In the genomic region with DNA sequence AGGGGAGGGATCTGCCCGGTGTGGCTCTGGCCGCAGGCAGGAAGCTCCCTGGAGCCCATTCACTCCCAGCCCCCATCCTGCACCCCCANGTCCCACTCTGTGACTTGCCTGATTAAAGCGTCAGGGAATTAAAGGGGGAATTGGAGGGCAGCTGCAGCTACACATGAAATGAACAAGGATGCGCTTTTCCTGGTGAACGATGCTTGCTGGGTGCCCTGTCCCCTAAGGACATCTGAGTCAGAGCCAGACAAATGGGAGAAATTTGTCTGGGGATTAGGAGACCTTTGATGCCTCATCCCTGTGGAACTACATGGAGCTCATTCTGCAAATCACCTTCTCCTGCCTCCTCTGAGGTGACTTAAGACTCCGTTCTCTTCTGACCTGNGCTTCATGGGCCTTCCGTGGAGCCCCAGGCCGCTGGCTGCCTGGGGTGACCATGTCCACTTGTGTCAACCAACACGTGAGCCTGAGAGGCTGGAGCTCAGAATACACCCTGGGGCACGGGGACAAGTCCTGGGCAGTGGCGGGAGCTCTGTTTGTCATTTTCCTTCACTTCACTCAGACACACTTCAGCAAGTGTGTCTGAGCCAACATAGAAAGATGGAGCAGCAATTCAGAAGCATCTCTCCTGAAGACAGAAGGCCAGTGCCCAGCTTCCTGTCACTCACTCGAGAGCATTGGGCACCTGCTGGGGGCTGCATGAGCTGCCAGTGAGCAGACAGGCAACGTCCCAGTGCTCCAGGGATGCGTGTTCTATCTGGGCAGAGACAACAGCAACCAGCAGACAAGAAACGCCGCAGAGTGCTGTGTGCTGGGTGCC, we compare ENCODE assay signal across 17 cellular contexts. TPM values are rescaled to one million over a fixed set of nuclear protein-coding genes. Genes with fewer than 3 reads are reported as not detected.
A peak's percentile ranks its signal among the peaks of the same experiment; 100 is the strongest.
DNase-seq lines count a peak whose midpoint lies in the region; ATAC-seq, FAIRE-seq and TF ChIP-seq lines count a peak whose summit lies in the region.
"Had no signal": no experiment of that assay in that cellular context is flagged by ENCODE, and none has a peak within 500 bp of the region (broad histone marks: within the 10 kb centered on the region; RNA-seq: fewer than 3 reads in every experiment).

No MANE protein-coding gene starts in this region.

- no peak overlapping the region for H3K27ac ChIP-seq in osteoblast (ENCODE audit: low read depth, low read length)
- H3K27ac ChIP-seq: BLaER1, breast epithelium, gastroesophageal sphincter, prostate gland, SK-N-MC, thyroid gland had no signal

- no peaks in the 10 kb centered on the region for H3K36me3 ChIP-seq in osteoblast (ENCODE audit: insufficient read depth, low read length)
- H3K36me3 ChIP-seq: BLaER1, breast epithelium, gastroesophageal sphincter, prostate gland, thyroid gland had no signal

- H3K27ac Mint-ChIP-seq in chondrocyte (ENCODE audit: unreplicated experiment): no peak overlapping the region

- no peaks in the 10 kb centered on the region for H3K9me3 ChIP-seq in osteoblast (ENCODE audit: low read depth, low read length)
- H3K9me3 ChIP-seq: BLaER1, breast epithelium, gastroesophageal sphincter, prostate gland, thyroid gland had no signal

- no peaks in the 10 kb centered on the region for H3K9me3 Mint-ChIP-seq in chondrocyte (ENCODE audit: low read depth)

- H3K27me3 ChIP-seq in osteoblast (ENCODE audit: insufficient read depth, low read length): peaks cover 6% of the 10 kb centered on the region
- H3K27me3 ChIP-seq: thyroid gland had no signal

- peaks cover 6% of the 10 kb centered on the region for H3K27me3 Mint-ChIP-seq in chondrocyte (ENCODE audit: low read depth)

- no peak overlapping the region for H3K4me3 Mint-ChIP-seq in chondrocyte (ENCODE audit: unreplicated experiment)

- no peaks in the 10 kb centered on the region for H3K36me3 Mint-ChIP-seq in chondrocyte (ENCODE audit: low read depth)

- no peak overlapping the region for H3K4me3 ChIP-seq in osteoblast (ENCODE audit: insufficient read depth, low read length)
- H3K4me3 ChIP-seq: BLaER1, breast epithelium, gastroesophageal sphincter, prostate gland, SK-N-MC, thyroid gland had no signal

- H3K4me1 ChIP-seq in osteoblast (ENCODE audit: insufficient read depth, low read length): no peaks in the 10 kb centered on the region
- H3K4me1 ChIP-seq: breast epithelium, gastroesophageal sphincter, prostate gland had no signal

- no peak for TF ChIP-seq CTCF in chondrocyte (IDR thresholded peaks at IDR 0.05)
- no peak for TF ChIP-seq CTCF in osteoblast (IDR thresholded peaks at IDR 0.05; ENCODE audit: extremely low read depth, low read depth, low read length)

- ATAC-seq in GM19463 (IDR thresholded peaks at IDR 0.05; ENCODE audit: unreplicated experiment): no peak
- ATAC-seq: gastroesophageal sphincter had no signal

- H3K4me1 Mint-ChIP-seq in chondrocyte (ENCODE audit: low read depth): peaks cover 3% of the 10 kb centered on the region

- no peaks in the 10 kb centered on the region for H3K79me2 ChIP-seq in osteoblast (ENCODE audit: insufficient read depth, low read length)

- H2AFZ ChIP-seq in osteoblast (ENCODE audit: low read length): no peak overlapping the region

- H3K4me2 ChIP-seq in osteoblast (ENCODE audit: insufficient read depth, low read length): no peak overlapping the region
- H3K4me2 ChIP-seq: BLaER1 had no signal

- DNase-seq in EL: peak; percentile 71
- DNase-seq in HTR-8/SVneo (ENCODE audit: insufficient read length, low spot score): peak; percentile 61
- peak; percentile 64 for DNase-seq in chondrocyte (ENCODE audit: low spot score)
- DNase-seq in osteoblast (ENCODE audit: insufficient read length, low spot score, missing footprints): peak; percentile 89
- DNase-seq in epidermal melanocyte (ENCODE audit: insufficient read length, low spot score): no peak
- no peak for DNase-seq in ureter (ENCODE audit: low spot score)
- DNase-seq in NOMO-1 (lab: John Stamatoyannopoulos, UW; ENCODE audit: unreplicated experiment in 2 of 2): no peak
- DNase-seq: activated naive CD4-positive, alpha-beta T cell treated with anti-CD3 and anti-CD28 coated beads, Interleukin-2, amount 50 U/mL, for 16 hours; DMS79 treated with DMSO at 0.1 percent for 48 hours; NCI-H2171 treated with DMSO at 0.1 percent for 48 hours; thyroid gland had no signal

- no peak for FAIRE-seq in HTR-8/SVneo (lab: Jason Lieb, UNC)

- H4K20me1 ChIP-seq in osteoblast (ENCODE audit: insufficient read depth, low read length): no peaks in the 10 kb centered on the region
- H4K20me1 ChIP-seq: BLaER1 had no signal

RNA-seq across cellular contexts. Expression of gene METRNL, which starts 54.1 kb away (rescaled TPM):
- total RNA-seq in chondrocyte: 63.8 to 79.4 TPM (median 64.7 TPM) in 3 replicates
- total RNA-seq in osteoblast: 137 and 140 TPM in 2 replicates
- 74.4 TPM for total RNA-seq in ureter

Comparison
In these comparisons a context has a peak if more than half of its experiments do, and no peak if none do; other contexts are left out.
1. DNase-seq: peak in EL (single experiment), HTR-8/SVneo (single experiment), chondrocyte (single experiment) and osteoblast (single experiment); none in epidermal melanocyte (single experiment), ureter (single experiment) and NOMO-1 (0 of 2).